36 cellular contexts compared by ENCODE assay signal in genomic region chr2:236521556-236521955, GRCh38.
"Had no signal": no experiment of that assay in that cellular context is flagged by ENCODE, and none has a peak within 500 bp of the region (broad histone marks: within the 10 kb centered on the region; RNA-seq: fewer than 3 reads in every experiment).

No MANE protein-coding gene starts in this region.

- ATAC-seq: activated CD4-positive, alpha-beta T cell treated with anti-CD3 and anti-CD28 coated beads for 36 hours; activated CD8-positive, alpha-beta memory T cell treated with anti-CD3 and anti-CD28 coated beads, Interleukin-2, amount 10 ng/mL, durations not matched to agents 7 days and 5 days; activated CD8-positive, alpha-beta T cell treated with anti-CD3 and anti-CD28 coated beads, Interleukin-2, amount 10 ng/mL, durations not matched to agents 7 days and 5 days; effector memory CD8-positive, alpha-beta T cell; foreskin keratinocyte; gastrocnemius medialis; heart left ventricle; T-cell had no signal

- H3K4me3 Mint-ChIP-seq: activated CD4-positive, alpha-beta memory T cell treated with anti-CD3 and anti-CD28 coated beads for 36 hours; activated CD4-positive, alpha-beta T cell treated with anti-CD3 and anti-CD28 coated beads for 36 hours; activated CD4-positive, alpha-beta T cell treated with anti-CD3 and anti-CD28 coated beads, Interleukin-2, amount 10 ng/mL, durations not matched to agents 24 days and 14 days; activated CD8-positive, alpha-beta memory T cell treated with anti-CD3 and anti-CD28 coated beads, Interleukin-2, amount 10 ng/mL, durations not matched to agents 7 days and 5 days; activated CD8-positive, alpha-beta T cell treated with anti-CD3 and anti-CD28 coated beads, Interleukin-2, amount 10 ng/mL, durations not matched to agents 7 days and 5 days; activated naive CD4-positive, alpha-beta T cell treated with anti-CD3 and anti-CD28 coated beads for 36 hours; activated naive CD4-positive, alpha-beta T cell treated with anti-CD3 and anti-CD28 coated beads, Interleukin-2, amount 50 U/mL, for 24 hours; activated naive CD8-positive, alpha-beta T cell treated with anti-CD3 and anti-CD28 coated beads for 36 hours; activated T-helper 1 cell treated with anti-CD3 and anti-CD28 coated beads, Interleukin-12 subunit alpha, Interleukin-12 subunit beta, Interleukin-2, Interleukin-4 antibody, amounts not matched to agents 30 ng/mL and 10 ng/mL and 1 ng/mL, durations not matched to agents 14 hours and 24 hours and 36 hours; effector memory CD8-positive, alpha-beta T cell; T-cell; T-helper 1 cell treated with Interleukin-12 subunit alpha and Interleukin-12 subunit beta and Interleukin-4 antibody, amounts not matched to agents 30 μg/mL and 1 μg/mL, for 36 hours; T-helper 2 cell treated with Interferon-gamma antibody and Interleukin-4, amounts not matched to agents 5 μg/mL and 100 μg/mL, for 36 hours had no signal

- H3K4me1 Mint-ChIP-seq: activated CD4-positive, alpha-beta T cell treated with anti-CD3 and anti-CD28 coated beads for 36 hours; activated CD4-positive, alpha-beta T cell treated with anti-CD3 and anti-CD28 coated beads, Interleukin-2, amount 10 ng/mL, durations not matched to agents 24 days and 14 days; activated CD8-positive, alpha-beta memory T cell treated with anti-CD3 and anti-CD28 coated beads, Interleukin-2, amount 10 ng/mL, durations not matched to agents 7 days and 5 days; activated naive CD4-positive, alpha-beta T cell treated with anti-CD3 and anti-CD28 coated beads, Interleukin-2, amount 50 U/mL, for 24 hours; activated naive CD8-positive, alpha-beta T cell treated with anti-CD3 and anti-CD28 coated beads for 36 hours; T-cell had no signal

- H3K4me3 ChIP-seq: esophagus muscularis mucosa, gastrocnemius medialis, heart left ventricle had no signal

- FAIRE-seq: astrocyte, colon had no signal

- H3K36me3 ChIP-seq: brain microvascular endothelial cell, esophagus muscularis mucosa, gastrocnemius medialis, heart left ventricle, WERI-Rb-1 had no signal

- H3K9me3 Mint-ChIP-seq: activated CD4-positive, alpha-beta memory T cell treated with anti-CD3 and anti-CD28 coated beads for 36 hours; activated CD4-positive, alpha-beta T cell treated with anti-CD3 and anti-CD28 coated beads, Interleukin-2, amount 10 ng/mL, durations not matched to agents 24 days and 14 days; activated naive CD4-positive, alpha-beta T cell treated with anti-CD3 and anti-CD28 coated beads for 36 hours; activated naive CD4-positive, alpha-beta T cell treated with anti-CD3 and anti-CD28 coated beads, Interleukin-2, amount 50 U/mL, for 24 hours; activated naive CD8-positive, alpha-beta T cell treated with anti-CD3 and anti-CD28 coated beads for 36 hours; activated T-helper 1 cell treated with anti-CD3 and anti-CD28 coated beads, Interleukin-12 subunit alpha, Interleukin-12 subunit beta, Interleukin-2, Interleukin-4 antibody, amounts not matched to agents 30 ng/mL and 10 ng/mL and 1 ng/mL, durations not matched to agents 14 hours and 24 hours and 36 hours; activated T-helper 2 cell treated with anti-CD3 and anti-CD28 coated beads, Interferon-gamma antibody, Interleukin-2, Interleukin-4, amounts not matched to agents 10 μg/mL and 5 μg/mL and 100 μg/mL, durations not matched to agents 14 hours and 24 hours and 36 hours; effector memory CD8-positive, alpha-beta T cell; T-cell; T-helper 1 cell treated with Interleukin-12 subunit alpha and Interleukin-12 subunit beta and Interleukin-4 antibody, amounts not matched to agents 30 μg/mL and 1 μg/mL, for 36 hours; T-helper 2 cell treated with Interferon-gamma antibody and Interleukin-4, amounts not matched to agents 5 μg/mL and 100 μg/mL, for 36 hours had no signal

- H3K27ac ChIP-seq: brain microvascular endothelial cell, esophagus muscularis mucosa, foreskin keratinocyte, gastrocnemius medialis, heart left ventricle, WERI-Rb-1 had no signal

- H3K27ac Mint-ChIP-seq: activated CD4-positive, alpha-beta memory T cell treated with anti-CD3 and anti-CD28 coated beads for 36 hours; activated CD4-positive, alpha-beta T cell treated with anti-CD3 and anti-CD28 coated beads for 36 hours; activated CD4-positive, alpha-beta T cell treated with anti-CD3 and anti-CD28 coated beads, Interleukin-2, amount 10 ng/mL, durations not matched to agents 24 days and 14 days; activated CD8-positive, alpha-beta memory T cell treated with anti-CD3 and anti-CD28 coated beads, Interleukin-2, amount 10 ng/mL, durations not matched to agents 7 days and 5 days; activated CD8-positive, alpha-beta T cell treated with anti-CD3 and anti-CD28 coated beads, Interleukin-2, amount 10 ng/mL, durations not matched to agents 7 days and 5 days; activated naive CD4-positive, alpha-beta T cell treated with anti-CD3 and anti-CD28 coated beads for 36 hours; activated naive CD4-positive, alpha-beta T cell treated with anti-CD3 and anti-CD28 coated beads, Interleukin-2, amount 50 U/mL, for 24 hours; activated naive CD8-positive, alpha-beta T cell treated with anti-CD3 and anti-CD28 coated beads for 36 hours; activated T-helper 1 cell treated with anti-CD3 and anti-CD28 coated beads, Interleukin-12 subunit alpha, Interleukin-12 subunit beta, Interleukin-2, Interleukin-4 antibody, amounts not matched to agents 30 ng/mL and 10 ng/mL and 1 ng/mL, durations not matched to agents 14 hours and 24 hours and 36 hours; activated T-helper 2 cell treated with anti-CD3 and anti-CD28 coated beads, Interferon-gamma antibody, Interleukin-2, Interleukin-4, amounts not matched to agents 10 μg/mL and 5 μg/mL and 100 μg/mL, durations not matched to agents 14 hours and 24 hours and 36 hours; effector memory CD8-positive, alpha-beta T cell; T-cell; T-helper 1 cell treated with Interleukin-12 subunit alpha and Interleukin-12 subunit beta and Interleukin-4 antibody, amounts not matched to agents 30 μg/mL and 1 μg/mL, for 36 hours; T-helper 2 cell treated with Interferon-gamma antibody and Interleukin-4, amounts not matched to agents 5 μg/mL and 100 μg/mL, for 36 hours had no signal

- H3K9me3 ChIP-seq: esophagus muscularis mucosa, gastrocnemius medialis, heart left ventricle had no signal

- H3K36me3 Mint-ChIP-seq: activated CD4-positive, alpha-beta memory T cell treated with anti-CD3 and anti-CD28 coated beads for 36 hours; activated CD8-positive, alpha-beta memory T cell treated with anti-CD3 and anti-CD28 coated beads, Interleukin-2, amount 10 ng/mL, durations not matched to agents 7 days and 5 days; activated naive CD4-positive, alpha-beta T cell treated with anti-CD3 and anti-CD28 coated beads, Interleukin-2, amount 50 U/mL, for 24 hours; activated naive CD8-positive, alpha-beta T cell treated with anti-CD3 and anti-CD28 coated beads for 36 hours; T-cell had no signal

- DNase-seq: activated CD4-positive, alpha-beta memory T cell treated with anti-CD3 and anti-CD28 coated beads for 36 hours; activated CD4-positive, alpha-beta T cell treated with anti-CD3 and anti-CD28 coated beads for 36 hours; activated CD4-positive, alpha-beta T cell treated with anti-CD3 and anti-CD28 coated beads, Interleukin-2, amount 10 ng/mL, durations not matched to agents 24 days and 14 days; activated CD4-positive, CD25-positive, alpha-beta regulatory T cell; activated CD4-positive, CD25-positive, alpha-beta regulatory T cell treated with anti-CD3 and anti-CD28 coated beads, Interleukin-2, amount 50 U/mL, for 72 hours; activated CD8-positive, alpha-beta memory T cell treated with anti-CD3 and anti-CD28 coated beads, Interleukin-2, amount 10 ng/mL, durations not matched to agents 7 days and 5 days; activated CD8-positive, alpha-beta memory T cell treated with anti-CD3 and anti-CD28 coated beads, Interleukin-2, amount 50 U/mL, for 4 hours; activated CD8-positive, alpha-beta T cell treated with anti-CD3 and anti-CD28 coated beads, Interleukin-2, amount 10 ng/mL, durations not matched to agents 7 days and 5 days; activated effector memory CD4-positive, alpha-beta T cell treated with anti-CD3 and anti-CD28 coated beads, Interleukin-2, amount 50 U/mL, for 16 hours; activated naive CD4-positive, alpha-beta T cell treated with anti-CD3 and anti-CD28 coated beads for 36 hours; activated naive CD8-positive, alpha-beta T cell treated with anti-CD3 and anti-CD28 coated beads for 36 hours; activated T-cell treated with anti-CD3 and anti-CD28 coated beads, Interleukin-2, amount 50 U/mL, for 1 hour; activated T-cell treated with anti-CD3 and anti-CD28 coated beads, Interleukin-2, amount 50 U/mL, for 48 hours; amniotic stem cell; anterior cingulate cortex; brain microvascular endothelial cell; cortex of kidney; dermis blood vessel endothelial cell; effector CD4-positive, alpha-beta T cell; effector memory CD8-positive, alpha-beta T cell; erythroblast; foreskin keratinocyte; gastrocnemius medialis; glutamatergic neuron; heart left ventricle; T-cell; T1000; WERI-Rb-1 had no signal

- H3K4me1 ChIP-seq: esophagus muscularis mucosa, foreskin keratinocyte, gastrocnemius medialis had no signal

- H3K27me3 ChIP-seq: gastrocnemius medialis, heart left ventricle had no signal

- H3K27me3 Mint-ChIP-seq: activated naive CD4-positive, alpha-beta T cell treated with anti-CD3 and anti-CD28 coated beads, Interleukin-2, amount 50 U/mL, for 24 hours; activated naive CD8-positive, alpha-beta T cell treated with anti-CD3 and anti-CD28 coated beads for 36 hours had no signal
